In genomic region chr20:17494201-17494600, GRCh38 we compare ENCODE assay signal across 16 cellular contexts. TPM values are rescaled to one million over a fixed set of nuclear protein-coding genes. Genes with fewer than 3 reads are reported as not detected.
DNase-seq lines count a peak whose midpoint lies in the region; ATAC-seq and TF ChIP-seq lines count a peak whose summit lies in the region.
"Had no signal": no experiment of that assay in that cellular context is flagged by ENCODE, and none has a peak within 500 bp of the region (broad histone marks: within the 10 kb centered on the region; RNA-seq: fewer than 3 reads in every experiment).

No MANE protein-coding gene starts in this region.

- no peaks in the 10 kb centered on the region for H3K27me3 Mint-ChIP-seq in Caco-2 (ENCODE audit: insufficient read depth, unreplicated experiment)
- no peaks in the 10 kb centered on the region for H3K27me3 Mint-ChIP-seq in WTC11 (ENCODE audit: low read depth)
- peaks cover 3% of the 10 kb centered on the region for H3K27me3 Mint-ChIP-seq in type B pancreatic cell
- H3K27me3 Mint-ChIP-seq: CD4-positive, alpha-beta T cell had no signal

- H3K36me3 Mint-ChIP-seq in Caco-2 (ENCODE audit: insufficient read depth, unreplicated experiment) (no peaks in the 10 kb centered on the region), WTC11 (no peaks in the 10 kb centered on the region), type B pancreatic cell (no peaks in the 10 kb centered on the region)

- H3K4me1 ChIP-seq in A673 (ENCODE audit: insufficient read depth, low read length, poor library complexity, severe bottlenecking) (no peaks in the 10 kb centered on the region), Caco-2 (no peaks in the 10 kb centered on the region)

- H3K27ac ChIP-seq in A673 (ENCODE audit: low read depth, low read length, poor library complexity, severe bottlenecking) (no peak overlapping the region), caudate nucleus (ENCODE audit: low read depth, low read length) (no peak overlapping the region)
- H3K27ac ChIP-seq: C4-2B, HL-60 had no signal

- no peak overlapping the region for H3K4me3 Mint-ChIP-seq in Caco-2 (ENCODE audit: unreplicated experiment)
- no peak overlapping the region for H3K4me3 Mint-ChIP-seq in WTC11
- no peak overlapping the region for H3K4me3 Mint-ChIP-seq in type B pancreatic cell
- H3K4me3 Mint-ChIP-seq: CD4-positive, alpha-beta T cell; GM23338 had no signal

- TF ChIP-seq CTCF in A673 (conservative IDR thresholded peaks at IDR 0.05; ENCODE audit: low read depth, low read length) (no peak), Caco-2 (IDR thresholded peaks at IDR 0.05; ENCODE audit: insufficient read depth in 1 of 2, low read depth in 1 of 2, low read length in 1 of 2, severe bottlenecking in 1 of 2, unreplicated experiment in 1 of 2) (no peak), WTC11 (IDR thresholded peaks at IDR 0.05) (no peak), type B pancreatic cell (conservative IDR thresholded peaks at IDR 0.05) (no peak)

- DNase-seq in A673 (ENCODE audit: low spot score) (no peak), Caco-2 (no peak), mesenteric fat pad (ENCODE audit: low spot score) (peak; percentile 39), left lobe of liver (ENCODE audit: low spot score) (no peak), WTC11 (ENCODE audit: low spot score) (no peak), type B pancreatic cell (ENCODE audit: extremely low spot score, unreplicated experiment) (no peak), caudate nucleus (lab: John Stamatoyannopoulos, UW) (no peak)
- DNase-seq in activated CD8-positive, alpha-beta memory T cell treated with anti-CD3 and anti-CD28 coated beads, Interleukin-2, amount 50 U/mL, for 48 hours, result peak; percentile 32
- DNase-seq: AML-193; CD4-positive, alpha-beta T cell; DMS153; DMS79; GF-D8 had no signal

- BruUV-seq in A673 (replicated peaks; lab: Mats Ljungman, UMichigan) (TSS peak; percentile 40), Caco-2 (replicated peaks; lab: Mats Ljungman, UMichigan) (TSS peak; percentile 84)

- H3K9me3 ChIP-seq in A673 (ENCODE audit: low read depth, low read length, poor library complexity, severe bottlenecking) (no peaks in the 10 kb centered on the region), Caco-2 (no peaks in the 10 kb centered on the region)

- no peak overlapping the region for H3K27ac Mint-ChIP-seq in Caco-2 (ENCODE audit: unreplicated experiment)
- no peak overlapping the region for H3K27ac Mint-ChIP-seq in WTC11
- H3K27ac Mint-ChIP-seq in type B pancreatic cell, result no peak overlapping the region
- H3K27ac Mint-ChIP-seq: CD4-positive, alpha-beta T cell; GM23338 had no signal

- H3K4me1 Mint-ChIP-seq in Caco-2 (ENCODE audit: low read depth, unreplicated experiment) (no peaks in the 10 kb centered on the region), WTC11 (no peaks in the 10 kb centered on the region), type B pancreatic cell (ENCODE audit: unreplicated experiment) (no peaks in the 10 kb centered on the region)
- H3K4me1 Mint-ChIP-seq: GM23338 had no signal

- no peaks in the 10 kb centered on the region for H3K27me3 ChIP-seq in A673 (replicated peaks; ENCODE audit: insufficient read depth, low read depth, low read length, poor library complexity)
- H3K27me3 ChIP-seq in Caco-2 (replicated peaks; ENCODE audit: control insufficient read depth, insufficient read depth, low read length), result no peaks in the 10 kb centered on the region

- ATAC-seq in left lobe of liver, result no peak
- ATAC-seq in WTC11, result no peak
- ATAC-seq: GM23338 had no signal

- intact Hi-C loops in A673 (cut with micrococcal nuclease; ENCODE audit: unreplicated experiment) (no loop called here), Caco-2 (cut with micrococcal nuclease; ENCODE audit: unreplicated experiment) (no loop called here)

- H3K36me3 ChIP-seq in A673 (ENCODE audit: insufficient read depth, low read length, poor library complexity, severe bottlenecking) (no peaks in the 10 kb centered on the region), Caco-2 (ENCODE audit: control insufficient read depth, insufficient read depth, low read length) (no peaks in the 10 kb centered on the region)

- H3K4me3 ChIP-seq in A673 (ENCODE audit: low read depth, low read length, poor library complexity, severe bottlenecking) (no peak overlapping the region), Caco-2 (ENCODE audit: low read depth, low read length) (no peak overlapping the region)
- H3K4me3 ChIP-seq: GM23338 had no signal

- POLR2A ChIA-PET in A673 (lab: Charles Lee; ENCODE audit: low non-redundant PET), result no interaction called here
- POLR2A ChIA-PET in Caco-2 (lab: Charles Lee), result no interaction called here
- POLR2A ChIA-PET in WTC11 (lab: Charles Lee), result no interaction called here

- CTCF ChIA-PET in A673 (lab: Charles Lee), result no interaction called here
- CTCF ChIA-PET in Caco-2 (lab: Charles Lee), result no interaction called here
- CTCF ChIA-PET in WTC11 (lab: Charles Lee), result interaction anchor here (2.5 kb wide), 1 partner anchor 10 kb away, joined by 6 read pairs; no protein-coding TSS in a partner anchor

- H3K9me3 Mint-ChIP-seq in Caco-2 (ENCODE audit: unreplicated experiment) (peaks cover 18% of the 10 kb centered on the region), WTC11 (0 out of 2 replicates have a peak, but pooled peaks cover 3% of the 10 kb centered on the region), type B pancreatic cell (no peaks in the 10 kb centered on the region)
- H3K9me3 Mint-ChIP-seq: CD4-positive, alpha-beta T cell; GM23338 had no signal

TF ChIP-seq in WTC11, 78 proteins besides CTCF, POLR2A, EP300 and RAD21:
- no peak for TF ChIP-seq ZNF138 (CRISPR knock-in tag; conservative IDR thresholded peaks at IDR 0.05)
- TF ChIP-seq GTF2I (CRISPR knock-in tag; conservative IDR thresholded peaks at IDR 0.05), result no peak
- TF ChIP-seq ESRRA (CRISPR knock-in tag; IDR thresholded peaks at IDR 0.05; ENCODE audit: borderline replicate concordance), result no peak
- no peak for TF ChIP-seq TEAD1 (CRISPR knock-in tag; IDR thresholded peaks at IDR 0.05)
- no peak for TF ChIP-seq AR (CRISPR knock-in tag; IDR thresholded peaks at IDR 0.05)
- TF ChIP-seq ZMAT4 (CRISPR knock-in tag; IDR thresholded peaks at IDR 0.05), result no peak

RNA-seq across cellular contexts. Expression of gene BFSP1, which starts 37.0 kb away (rescaled TPM):
- 6.1 and 7.4 TPM in 2 replicates for total RNA-seq in A673 (2021)
- total RNA-seq in Caco-2 (2022), result 20.4 and 22.7 TPM in 2 replicates
- total RNA-seq in mesenteric fat pad, result not detected
- total RNA-seq in left lobe of liver, result 0.10 TPM
- 1.9 to 3.0 TPM (median 2.7 TPM) in 3 replicates for total RNA-seq in WTC11 (2021)
- total RNA-seq in type B pancreatic cell (ENCODE audit: low replicate concordance), result 1.8 and 1.9 TPM in 2 replicates

Comparison
In these comparisons a context has a peak if more than half of its experiments do, and no peak if none do; other contexts are left out.
1. DNase-seq: peak in activated CD8-positive, alpha-beta memory T cell treated with anti-CD3 and anti-CD28 coated beads, Interleukin-2, amount 50 U/mL, for 48 hours (single experiment) and mesenteric fat pad (single experiment); none in A673 (single experiment), Caco-2 (0 of 2), left lobe of liver (single experiment), WTC11 (single experiment), type B pancreatic cell (single experiment) and caudate nucleus (0 of 61).